In the genomic region with DNA sequence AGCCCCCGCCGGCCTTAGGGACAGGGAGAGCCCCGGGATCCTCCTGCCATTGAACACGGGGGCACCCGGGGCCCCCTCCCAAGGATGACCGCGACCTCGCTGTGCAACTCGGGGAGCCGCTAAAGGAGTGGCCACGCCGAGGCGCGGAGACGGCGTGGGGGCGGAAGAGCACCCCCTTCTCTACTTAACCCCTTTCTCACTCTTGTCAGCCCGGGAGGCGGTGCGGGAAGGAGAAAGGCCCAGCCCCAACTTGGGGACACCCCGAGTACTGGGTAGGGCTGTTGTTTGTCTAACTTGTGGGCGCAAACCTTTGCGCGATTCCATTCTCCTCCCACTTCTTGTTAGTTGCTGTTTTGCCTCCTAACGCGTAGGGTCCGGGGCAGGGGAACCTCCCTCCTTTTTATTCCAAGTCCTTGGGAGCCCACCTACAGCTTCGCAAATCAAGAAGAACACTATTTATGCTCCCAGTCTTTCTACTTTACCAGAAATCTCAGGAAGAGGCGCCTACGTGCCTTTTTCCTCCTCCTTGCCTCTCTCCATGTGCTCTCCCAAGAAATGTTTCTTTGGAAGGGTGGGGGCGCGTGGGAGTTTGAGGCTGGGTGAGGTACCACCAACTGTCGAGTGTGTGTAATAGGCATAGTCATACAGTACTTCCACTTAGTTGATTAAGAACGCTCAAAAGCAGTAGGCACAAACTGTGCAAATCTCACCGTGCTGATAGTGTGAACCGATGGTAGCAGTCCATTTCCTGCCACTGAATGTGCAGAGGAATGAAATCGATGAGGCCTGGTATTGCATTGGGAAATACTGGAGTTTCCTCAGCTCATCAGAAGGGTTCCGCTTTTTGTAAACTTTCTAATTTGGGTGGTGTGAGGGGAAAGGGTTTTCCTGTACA, we compare ENCODE assay signal across 8 cellular contexts. TPM values are rescaled to one million over a fixed set of nuclear protein-coding genes. Genes with fewer than 3 reads are reported as not detected.
DNase-seq lines count a peak whose midpoint lies in the region; ATAC-seq and TF ChIP-seq lines count a peak whose summit lies in the region.

No MANE protein-coding gene starts in this region.

- TF ChIP-seq CTCF in right atrium auricular region (IDR thresholded peaks at IDR 0.05), result no peak

- peak overlapping the region; percentile 45 for H3K9ac ChIP-seq in rectal smooth muscle tissue (ENCODE audit: low read length)

- H3K27me3 Mint-ChIP-seq in activated naive CD8-positive, alpha-beta T cell, result no peaks in the 10 kb centered on the region

- H3K4me3 ChIP-seq in right atrium auricular region (peak overlapping the region; percentile 62 to 69), rectal smooth muscle tissue (ENCODE audit: low read length) (peak overlapping the region; percentile 69)

- H3K4me3 Mint-ChIP-seq in activated naive CD8-positive, alpha-beta T cell, result peak overlapping the region; percentile 91

- no peaks in the 10 kb centered on the region for H3K9me3 Mint-ChIP-seq in activated naive CD8-positive, alpha-beta T cell (ENCODE audit: low read depth)

- H3K27me3 ChIP-seq in right atrium auricular region (no peaks in the 10 kb centered on the region), rectal smooth muscle tissue (ENCODE audit: control insufficient read depth, insufficient read depth, low read length) (no peaks in the 10 kb centered on the region)

- H3K27ac Mint-ChIP-seq in activated naive CD8-positive, alpha-beta T cell, result peak overlapping the region; percentile 84

- H3K36me3 ChIP-seq in right atrium auricular region, result no peaks in the 10 kb centered on the region
- no peaks in the 10 kb centered on the region for H3K36me3 ChIP-seq in rectal smooth muscle tissue (ENCODE audit: control insufficient read depth, insufficient read depth, low read length)

- H3K36me3 Mint-ChIP-seq in activated naive CD8-positive, alpha-beta T cell, result no peaks in the 10 kb centered on the region

- peak; percentile 48 for DNase-seq in DMS53 (lab: John Stamatoyannopoulos, UW)
- no peak for DNase-seq in DMS53 treated with DMSO at 0.1 percent for 48 hours (lab: John Stamatoyannopoulos, UW; ENCODE audit: unreplicated experiment)
- DNase-seq in RPMI7951 (ENCODE audit: low read depth), result peak; percentile 44
- peak; percentile 63 for DNase-seq in right atrium auricular region (ENCODE audit: low spot score)
- DNase-seq in T1000 (lab: John Stamatoyannopoulos, UW), result no peak

- H3K4me1 ChIP-seq in right atrium auricular region, result peaks cover 0 to 4% of the 10 kb centered on the region in 2 donors
- no peaks in the 10 kb centered on the region for H3K4me1 ChIP-seq in rectal smooth muscle tissue (ENCODE audit: control insufficient read depth, insufficient read depth, low read length)

- peak; percentile 30 for ATAC-seq in HG02973 (IDR thresholded peaks at IDR 0.05; ENCODE audit: unreplicated experiment)

- H3K27ac ChIP-seq in right atrium auricular region (peak overlapping the region; percentile 74 to 79), rectal smooth muscle tissue (ENCODE audit: low read depth, low read length) (peak overlapping the region; percentile 60)

- H3K4me1 Mint-ChIP-seq in activated naive CD8-positive, alpha-beta T cell (ENCODE audit: low read depth), result peaks cover 27% of the 10 kb centered on the region

- no peaks in the 10 kb centered on the region for H3K9me3 ChIP-seq in right atrium auricular region

RNA-seq across cellular contexts. Expression of gene DIAPH2, which starts 0.8 kb away (rescaled TPM):
- 7.2 and 8.4 TPM in 2 replicates for total RNA-seq in RPMI7951 (2014; rRNA removed; shearing (Covaris generic))
- 10 to 100 TPM; 11.6 to 12.7 TPM for total RNA-seq in right atrium auricular region

Comparison
In these comparisons a context has a peak if more than half of its experiments do, and no peak if none do; other contexts are left out.
1. DNase-seq: peak in DMS53 (single experiment), RPMI7951 (single experiment) and right atrium auricular region (single experiment); none in DMS53 treated with DMSO at 0.1 percent for 48 hours (single experiment) and T1000 (single experiment).